8 cellular contexts compared by ENCODE assay signal in the genomic region with DNA sequence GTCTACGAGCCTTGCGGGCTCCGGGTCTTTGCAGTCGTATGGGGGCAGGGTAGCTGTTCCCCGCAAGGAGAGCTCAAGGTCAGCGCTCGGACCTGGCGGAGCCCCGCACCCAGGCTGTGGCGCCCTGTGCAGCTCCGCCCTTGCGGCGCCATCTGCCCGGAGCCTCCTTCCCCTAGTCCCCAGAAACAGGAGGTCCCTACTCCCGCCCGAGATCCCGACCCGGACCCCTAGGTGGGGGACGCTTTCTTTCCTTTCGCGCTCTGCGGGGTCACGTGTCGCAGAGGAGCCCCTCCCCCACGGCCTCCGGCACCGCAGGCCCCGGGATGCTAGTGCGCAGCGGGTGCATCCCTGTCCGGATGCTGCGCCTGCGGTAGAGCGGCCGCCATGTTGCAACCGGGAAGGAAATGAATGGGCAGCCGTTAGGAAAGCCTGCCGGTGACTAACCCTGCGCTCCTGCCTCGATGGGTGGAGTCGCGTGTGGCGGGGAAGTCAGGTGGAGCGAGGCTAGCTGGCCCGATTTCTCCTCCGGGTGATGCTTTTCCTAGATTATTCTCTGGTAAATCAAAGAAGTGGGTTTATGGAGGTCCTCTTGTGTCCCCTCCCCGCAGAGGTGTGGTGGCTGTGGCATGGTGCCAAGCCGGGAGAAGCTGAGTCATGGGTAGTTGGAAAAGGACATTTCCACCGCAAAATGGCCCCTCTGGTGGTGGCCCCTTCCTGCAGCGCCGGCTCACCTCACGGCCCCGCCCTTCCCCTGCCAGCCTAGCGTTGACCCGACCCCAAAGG. TPM values are rescaled to one million over a fixed set of nuclear protein-coding genes. Genes with fewer than 3 reads are reported as not detected.
DNase-seq lines count a peak whose midpoint lies in the region; ATAC-seq and TF ChIP-seq lines count a peak whose summit lies in the region.

No MANE protein-coding gene starts in this region.

- peak overlapping the region; percentile 97 to 99 for H3K27ac ChIP-seq in right atrium auricular region
- H3K27ac ChIP-seq in vagina: peak overlapping the region; percentile 87

- TF ChIP-seq CTCF in BE2C (IDR thresholded peaks at IDR 0.05; ENCODE audit: low read depth, low read length) (no peak), LNCaP clone FGC (IDR thresholded peaks at IDR 0.05; ENCODE audit: control insufficient read depth, extremely low read depth, insufficient read depth) (no peak), right atrium auricular region (IDR thresholded peaks at IDR 0.05) (no peak), vagina (IDR thresholded peaks at IDR 0.05) (no peak)

- DNase-seq in BE2C: peak; percentile 83
- DNase-seq in LNCaP clone FGC (ENCODE audit: low read depth): no peak
- DNase-seq in T follicular helper cell (ENCODE audit: low read depth): peak; percentile 63
- DNase-seq in amniotic stem cell (lab: John Stamatoyannopoulos, UW): peak; percentile 30
- peak; percentile 93 for DNase-seq in right atrium auricular region (ENCODE audit: low spot score)
- DNase-seq in pulmonary artery endothelial cell (ENCODE audit: low read depth, low spot score): peak; percentile 71
- DNase-seq in vagina (ENCODE audit: extremely low spot score in 2 of 2): no peak

- peak; percentile 4 for ATAC-seq in GM19324 (IDR thresholded peaks at IDR 0.05; ENCODE audit: low FRiP score, unreplicated experiment)

- H3K4me3 ChIP-seq in BE2C (ENCODE audit: low read depth, low read length): peak overlapping the region; percentile 82
- peak overlapping the region; percentile 98 for H3K4me3 ChIP-seq in LNCaP clone FGC (ENCODE audit: low read depth, low read length)
- H3K4me3 ChIP-seq in right atrium auricular region: peak overlapping the region; percentile 84 to 97
- H3K4me3 ChIP-seq in vagina: peak overlapping the region; percentile 65 to 96

- peak in 1 of 2 donors; percentile 22 for TF ChIP-seq POLR2A in vagina (IDR thresholded peaks at IDR 0.05)

- peaks cover 71% of the 10 kb centered on the region for H3K36me3 ChIP-seq in BE2C
- peaks cover 43% of the 10 kb centered on the region for H3K36me3 ChIP-seq in right atrium auricular region
- peaks cover 2 to 46% of the 10 kb centered on the region in 2 donors for H3K36me3 ChIP-seq in vagina

- no peaks in the 10 kb centered on the region for H3K27me3 ChIP-seq in BE2C
- no peaks in the 10 kb centered on the region for H3K27me3 ChIP-seq in right atrium auricular region
- no peaks in the 10 kb centered on the region for H3K27me3 ChIP-seq in vagina

- H3K4me1 ChIP-seq in BE2C: peaks cover 15% of the 10 kb centered on the region
- H3K4me1 ChIP-seq in right atrium auricular region: peaks cover 0 to 72% of the 10 kb centered on the region in 2 donors
- peaks cover 57% of the 10 kb centered on the region for H3K4me1 ChIP-seq in vagina

- intact Hi-C loops in vagina (cut with DNase I): loop anchor here (5.0 kb wide), 3 partner anchors 43 to 198 kb away; partner anchors contain the start of genes MRPL51 and NCAPD2

- H3K9me3 ChIP-seq in BE2C: no peaks in the 10 kb centered on the region
- no peaks in the 10 kb centered on the region for H3K9me3 ChIP-seq in right atrium auricular region
- no peaks in the 10 kb centered on the region for H3K9me3 ChIP-seq in vagina

RNA-seq across cellular contexts. Expression of gene GAPDH, which starts 0.8 kb away (rescaled TPM):
- 8,477 TPM for polyA plus RNA-seq in BE2C (2012; ENCODE audit: insufficient read depth, insufficient read length, low read depth)
- total RNA-seq in right atrium auricular region (1,000 to 10,000 TPM; 4,693 to 5,476 TPM), pulmonary artery endothelial cell (6,666 and 8,207 TPM in 2 replicates), vagina (2,297 TPM)

RNA-seq across cellular contexts. Expression of gene IFFO1, which starts 20.7 kb away (rescaled TPM):
- 129 TPM for polyA plus RNA-seq in BE2C (2012; ENCODE audit: insufficient read depth, insufficient read length, low read depth)
- 10 to 100 TPM; 12.3 to 13.2 TPM for total RNA-seq in right atrium auricular region
- total RNA-seq in pulmonary artery endothelial cell: 8.3 and 9.0 TPM in 2 replicates
- total RNA-seq in vagina: 21.1 TPM

RNA-seq across cellular contexts. Expression of gene NOP2, which starts 33.0 kb away (rescaled TPM):
- 222 TPM for polyA plus RNA-seq in BE2C (2012; ENCODE audit: insufficient read depth, insufficient read length, low read depth)
- total RNA-seq in right atrium auricular region: 10 to 100 TPM; 17.7 to 17.9 TPM
- 20.7 and 30.5 TPM in 2 replicates for total RNA-seq in pulmonary artery endothelial cell
- 43.0 TPM for total RNA-seq in vagina

RNA-seq across cellular contexts. Expression of gene NCAPD2, which starts 41.2 kb away (rescaled TPM):
- polyA plus RNA-seq in BE2C (2012; ENCODE audit: insufficient read depth, insufficient read length, low read depth): 41.8 TPM
- total RNA-seq in right atrium auricular region: 10 to 100 TPM; 11.6 to 53.5 TPM
- 48.6 and 95.9 TPM in 2 replicates for total RNA-seq in pulmonary artery endothelial cell
- total RNA-seq in vagina: 25.5 TPM

RNA-seq across cellular contexts. Expression of gene MRPL51, which starts 42.0 kb away (rescaled TPM):
- 231 TPM for polyA plus RNA-seq in BE2C (2012; ENCODE audit: insufficient read depth, insufficient read length, low read depth)
- 100 to 1,000 TPM in 1 of 2 donors, 10 to 100 TPM in 1; 87.7 to 104 TPM for total RNA-seq in right atrium auricular region
- 132 and 186 TPM in 2 replicates for total RNA-seq in pulmonary artery endothelial cell
- 23.1 TPM for total RNA-seq in vagina

Comparison
In these comparisons a context has a peak if more than half of its experiments do, and no peak if none do; other contexts are left out.
1. DNase-seq: peak in BE2C (single experiment), T follicular helper cell (single experiment), amniotic stem cell (single experiment), right atrium auricular region (single experiment) and pulmonary artery endothelial cell (single experiment); none in LNCaP clone FGC (single experiment) and vagina (0 of 2).
2. Peak in every context shown above with its lines, with median percentiles within 50 percentile points of each other: H3K4me3 ChIP-seq.